In the genomic region with DNA sequence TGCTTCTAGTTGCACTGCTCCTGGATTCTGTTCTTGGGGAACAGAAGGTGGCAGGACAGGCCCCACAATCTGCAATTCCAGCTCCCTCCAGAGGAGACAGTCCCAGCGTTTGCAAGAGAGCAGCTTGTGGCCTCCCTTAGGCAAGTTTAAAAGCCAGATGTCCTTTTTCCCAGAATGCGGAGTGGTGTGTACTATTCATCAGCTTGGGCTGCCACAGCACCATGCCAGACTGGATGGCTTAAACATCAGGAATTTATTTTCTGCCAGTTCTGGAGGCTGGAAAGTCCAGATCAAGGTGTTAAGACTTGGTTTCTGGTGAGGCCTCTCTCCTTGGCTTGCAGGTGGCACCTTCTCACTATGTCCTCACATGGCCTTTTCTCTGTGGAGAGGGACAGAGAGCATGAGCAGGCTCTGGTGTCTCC, we compare ENCODE assay signal across 9 cellular contexts. TPM values are rescaled to one million over a fixed set of nuclear protein-coding genes. Genes with fewer than 3 reads are reported as not detected.
DNase-seq lines count a peak whose midpoint lies in the region; ATAC-seq and TF ChIP-seq lines count a peak whose summit lies in the region.
"Had no signal": no experiment of that assay in that cellular context is flagged by ENCODE, and none has a peak within 500 bp of the region (broad histone marks: within the 10 kb centered on the region; RNA-seq: fewer than 3 reads in every experiment).

No MANE protein-coding gene starts in this region.

- WGBS in heart right ventricle, 2 donors: 53 to 56% methylated on average over 2 of the region's 2 CpGs

- H3K36me3 ChIP-seq in heart right ventricle: no peaks in the 10 kb centered on the region

- H3K27me3 ChIP-seq in heart right ventricle: peaks cover 0 to 11% (median 0%) of the 10 kb centered on the region in 7 donors

- H3K4me3 Mint-ChIP-seq in stimulated activated memory B cell treated with anti-CD40 and anti-IgM and Interleukin-4, amounts not matched to agents 10 μg/mL and 1 μg/mL and 100 μg/mL, for 72 hours: no peak overlapping the region
- H3K4me3 Mint-ChIP-seq: dendritic cell treated with granulocyte-macrophage colony-stimulating factor and Interleukin-4, amounts not matched to agents 40 ng/mL and 50 ng/mL, for 4 days had no signal

- DNase-seq in heart right ventricle: no peak
- no peak for DNase-seq in left cardiac atrium
- peak; percentile 39 for DNase-seq in NCI-H69 (lab: John Stamatoyannopoulos, UW)
- DNase-seq in dedifferentiated amniotic fluid mesenchymal stem cell (ENCODE audit: extremely low spot score): peak; percentile 31
- DNase-seq in DMS79 (lab: John Stamatoyannopoulos, UW): no peak

- no peaks in the 10 kb centered on the region for H3K9me3 ChIP-seq in heart right ventricle

- peaks cover 91% of the 10 kb centered on the region for H3K4me1 Mint-ChIP-seq in stimulated activated memory B cell treated with anti-CD40 and anti-IgM and Interleukin-4, amounts not matched to agents 10 μg/mL and 1 μg/mL and 100 μg/mL, for 72 hours

- H3K27ac Mint-ChIP-seq in stimulated activated memory B cell treated with anti-CD40 and anti-IgM and Interleukin-4, amounts not matched to agents 10 μg/mL and 1 μg/mL and 100 μg/mL, for 72 hours: peak overlapping the region; percentile 92
- H3K27ac Mint-ChIP-seq: dendritic cell treated with granulocyte-macrophage colony-stimulating factor and Interleukin-4, amounts not matched to agents 40 ng/mL and 50 ng/mL, for 4 days had no signal

- no peak overlapping the region for H3K4me3 ChIP-seq in heart right ventricle

- intact Hi-C loops in heart right ventricle (cut with DNase I) (loop anchor here in 4 of 10 donors (5.0 to 10.0 kb wide), 4 partner anchors 267 to 304 kb away; no protein-coding TSS in a partner anchor), left cardiac atrium (cut with DNase I) (no loop called here)

- no peak overlapping the region for H3K27ac ChIP-seq in heart right ventricle

- ATAC-seq in heart right ventricle (no peak), left cardiac atrium (no peak), HG03280 (IDR thresholded peaks at IDR 0.05; ENCODE audit: unreplicated experiment) (no peak), GM21526 (IDR thresholded peaks at IDR 0.05; ENCODE audit: low FRiP score, unreplicated experiment) (no peak)
- ATAC-seq in stimulated activated memory B cell treated with anti-CD40 and anti-IgM and Interleukin-4, amounts not matched to agents 10 μg/mL and 1 μg/mL and 100 μg/mL, for 72 hours: no peak

- no peaks in the 10 kb centered on the region for H3K9me3 Mint-ChIP-seq in stimulated activated memory B cell treated with anti-CD40 and anti-IgM and Interleukin-4, amounts not matched to agents 10 μg/mL and 1 μg/mL and 100 μg/mL, for 72 hours
- H3K9me3 Mint-ChIP-seq: dendritic cell treated with granulocyte-macrophage colony-stimulating factor and Interleukin-4, amounts not matched to agents 40 ng/mL and 50 ng/mL, for 4 days had no signal

- TF ChIP-seq CTCF in heart right ventricle (IDR thresholded peaks at IDR 0.05): peak in 6 of 9 donors; percentile 7 to 43 (median 35)

- H3K4me1 ChIP-seq in heart right ventricle: peaks cover 7 to 38% (median 17%) of the 10 kb centered on the region in 9 donors

- no peaks in the 10 kb centered on the region for H3K36me3 Mint-ChIP-seq in stimulated activated memory B cell treated with anti-CD40 and anti-IgM and Interleukin-4, amounts not matched to agents 10 μg/mL and 1 μg/mL and 100 μg/mL, for 72 hours

- H3K27me3 Mint-ChIP-seq in stimulated activated memory B cell treated with anti-CD40 and anti-IgM and Interleukin-4, amounts not matched to agents 10 μg/mL and 1 μg/mL and 100 μg/mL, for 72 hours: no peaks in the 10 kb centered on the region

RNA-seq across cellular contexts. Expression of gene MIAT, which starts 11.7 kb away (rescaled TPM):
- total RNA-seq in heart right ventricle: 1 to 10 TPM in 1 of 10 donors, under 1 TPM in 9; 0.25 to 1.6 (median 0.50) TPM
- polyA plus RNA-seq in heart right ventricle: under 1 TPM; 0.03 to 0.44 TPM
- 1 to 10 TPM; 1.8 to 1.9 TPM for total RNA-seq in left cardiac atrium

RNA-seq across cellular contexts. Expression of gene CRYBA4, which starts 47.3 kb away (rescaled TPM):
- under 1 TPM in 1 of 10 donors, not detected in 9; 0.42 TPM for total RNA-seq in heart right ventricle
- polyA plus RNA-seq in heart right ventricle: not detected
- not detected for total RNA-seq in left cardiac atrium

RNA-seq across cellular contexts. Expression of gene CRYBB1, which starts 51.2 kb away (rescaled TPM):
- 1 to 10 TPM in 1 of 10 donors, under 1 TPM in 6, not detected in 3; 0.24 to 2.5 (median 0.71) TPM for total RNA-seq in heart right ventricle
- polyA plus RNA-seq in heart right ventricle: under 1 TPM; 0.37 to 0.48 TPM
- 1 to 10 TPM in 1 of 2 donors, under 1 TPM in 1; 0.55 to 1.9 TPM for total RNA-seq in left cardiac atrium

Comparison
In these comparisons a context has a peak if more than half of its experiments do, and no peak if none do; other contexts are left out.
1. DNase-seq: peak in NCI-H69 (single experiment) and dedifferentiated amniotic fluid mesenchymal stem cell (single experiment); none in heart right ventricle (0 of 2), left cardiac atrium (single experiment) and DMS79 (single experiment).